ENCODE assay signal across 34 cellular contexts in genomic region chr3:178342111-178342510, GRCh38.
A peak's percentile ranks its signal among the peaks of the same experiment; 100 is the strongest.
DNase-seq lines count a peak whose midpoint lies in the region; ATAC-seq and TF ChIP-seq lines count a peak whose summit lies in the region.
"Had no signal": no experiment of that assay in that cellular context is flagged by ENCODE, and none has a peak within 500 bp of the region (broad histone marks: within the 10 kb centered on the region; RNA-seq: fewer than 3 reads in every experiment).

No MANE protein-coding gene starts in this region.

- H3K4me2 ChIP-seq in GM23338, result peak overlapping the region; percentile 3; the same call in 1 of the 2 replicates
- no peak overlapping the region for H3K4me2 ChIP-seq in mesendoderm (ENCODE audit: low read length)

- no peak overlapping the region for H3K4me3 Mint-ChIP-seq in GM23338
- H3K4me3 Mint-ChIP-seq: activated CD4-positive, alpha-beta T cell treated with anti-CD3 and anti-CD28 coated beads, Interleukin-2, amount 10 ng/mL, durations not matched to agents 24 days and 14 days; activated CD8-positive, alpha-beta memory T cell treated with anti-CD3 and anti-CD28 coated beads, Interleukin-2, amount 10 ng/mL, durations not matched to agents 7 days and 5 days; activated naive CD8-positive, alpha-beta T cell treated with anti-CD3 and anti-CD28 coated beads for 36 hours; activated T-cell treated with anti-CD3 and anti-CD28 coated beads, Interleukin-2, amount 50 U/mL, for 4 hours; CD4-positive, CD25-positive, alpha-beta regulatory T cell; endodermal cell; natural killer cell; stimulated activated naive B cell treated with anti-CD40 and anti-IgM and Interleukin-4, amounts not matched to agents 10 μg/mL and 1 μg/mL and 100 μg/mL, for 72 hours; T-helper 2 cell treated with Interferon-gamma antibody and Interleukin-4, amounts not matched to agents 5 μg/mL and 100 μg/mL, for 36 hours had no signal

- H3K18ac ChIP-seq in mesendoderm (ENCODE audit: low read length), result no peak overlapping the region

- H2BK5ac ChIP-seq in mesendoderm (ENCODE audit: low read length), result no peak overlapping the region

- H3K4ac ChIP-seq in mesendoderm (ENCODE audit: low read depth, low read length), result no peak overlapping the region

- ATAC-seq in GM23338, result no peak
- no peak for ATAC-seq in HG03565 (IDR thresholded peaks at IDR 0.05; ENCODE audit: unreplicated experiment)
- ATAC-seq: activated CD8-positive, alpha-beta memory T cell treated with anti-CD3 and anti-CD28 coated beads, Interleukin-2, amount 10 ng/mL, durations not matched to agents 7 days and 5 days; activated T-cell treated with anti-CD3 and anti-CD28 coated beads, Interleukin-2, amount 50 U/mL, for 4 hours; heart right ventricle; natural killer cell; Panc1; stimulated activated naive B cell treated with anti-CD40 and anti-IgM and Interleukin-4, amounts not matched to agents 10 μg/mL and 1 μg/mL and 100 μg/mL, for 72 hours had no signal

- H3K36me3 Mint-ChIP-seq in GM23338 (ENCODE audit: low read depth), result no peaks in the 10 kb centered on the region
- H3K36me3 Mint-ChIP-seq: activated CD8-positive, alpha-beta memory T cell treated with anti-CD3 and anti-CD28 coated beads, Interleukin-2, amount 10 ng/mL, durations not matched to agents 7 days and 5 days; activated naive CD8-positive, alpha-beta T cell treated with anti-CD3 and anti-CD28 coated beads for 36 hours; CD4-positive, CD25-positive, alpha-beta regulatory T cell; natural killer cell; stimulated activated naive B cell treated with anti-CD40 and anti-IgM and Interleukin-4, amounts not matched to agents 10 μg/mL and 1 μg/mL and 100 μg/mL, for 72 hours had no signal

- H3K56ac ChIP-seq in mesendoderm (ENCODE audit: low read length), result no peak overlapping the region

- no peaks in the 10 kb centered on the region for H3K79me1 ChIP-seq in mesendoderm (ENCODE audit: low read length)

- no peak for DNase-seq in GM23338 (ENCODE audit: low spot score)
- DNase-seq in cardiac fibroblast (ENCODE audit: low read depth in 2 of 2), result peak; percentile 22 to 24
- DNase-seq in mesendoderm, result peak; percentile 47
- no peak for DNase-seq in NCI-H1048 (lab: John Stamatoyannopoulos, UW)
- DNase-seq in NCI-H510A treated with DMSO at 0.1 percent for 48 hours (lab: John Stamatoyannopoulos, UW), result no peak
- no peak for DNase-seq in NCI-H82 treated with DMSO at 0.1 percent for 48 hours (lab: John Stamatoyannopoulos, UW; ENCODE audit: unreplicated experiment)
- DNase-seq: 8988T; activated CD4-positive, alpha-beta T cell treated with anti-CD3 and anti-CD28 coated beads, Interleukin-2, amount 10 ng/mL, durations not matched to agents 24 days and 14 days; activated CD8-positive, alpha-beta memory T cell treated with anti-CD3 and anti-CD28 coated beads, Interleukin-2, amount 10 ng/mL, durations not matched to agents 7 days and 5 days; activated gamma-delta T cell; activated naive CD8-positive, alpha-beta T cell treated with anti-CD3 and anti-CD28 coated beads for 36 hours; activated T-cell treated with anti-CD3 and anti-CD28 coated beads, Interleukin-2, amount 50 U/mL, for 4 hours; AML-193; CD4-positive, CD25-positive, alpha-beta regulatory T cell; central memory CD4-positive, alpha-beta T cell; dermis blood vessel endothelial cell; endodermal cell; heart right ventricle; kidney glomerular epithelial cell; natural killer cell; NCI-H1417 treated with DMSO at 0.1 percent for 48 hours; NCI-H2081; occipital lobe; SHP77; stimulated activated naive B cell treated with anti-CD40 and anti-IgM and Interleukin-4, amounts not matched to agents 10 μg/mL and 1 μg/mL and 100 μg/mL, for 72 hours; substantia nigra; upper lobe of left lung; WERI-Rb-1 had no signal

- H3K27me3 Mint-ChIP-seq in GM23338 (ENCODE audit: insufficient read depth, low read depth, poor library complexity), result peaks cover 3% of the 10 kb centered on the region
- H3K27me3 Mint-ChIP-seq: activated CD4-positive, alpha-beta T cell treated with anti-CD3 and anti-CD28 coated beads, Interleukin-2, amount 10 ng/mL, durations not matched to agents 24 days and 14 days; activated CD8-positive, alpha-beta memory T cell treated with anti-CD3 and anti-CD28 coated beads, Interleukin-2, amount 10 ng/mL, durations not matched to agents 7 days and 5 days; activated naive CD8-positive, alpha-beta T cell treated with anti-CD3 and anti-CD28 coated beads for 36 hours; CD4-positive, CD25-positive, alpha-beta regulatory T cell had no signal

- H4K8ac ChIP-seq in mesendoderm (ENCODE audit: low read depth, low read length), result no peak overlapping the region

- H3K4me3 ChIP-seq in ACC112 (ENCODE audit: low read depth, low read length) (peak overlapping the region; percentile 10; the same call in 1 of the 2 replicates), GM23338 (no peak overlapping the region), cardiac fibroblast (replicated peaks in 1 of 2; ENCODE audit: low read depth in 2 of 2, low read length in 2 of 2) (no peak overlapping the region), mesendoderm (ENCODE audit: low read length) (no peak overlapping the region)
- H3K4me3 ChIP-seq: esophagus muscularis mucosa, heart right ventricle, skin epidermis, upper lobe of left lung had no signal

- no peak overlapping the region for H3K23ac ChIP-seq in mesendoderm (ENCODE audit: low read length)

- H2AK5ac ChIP-seq in mesendoderm (ENCODE audit: low read length), result no peak overlapping the region

- H4K5ac ChIP-seq in mesendoderm (ENCODE audit: low read length), result no peak overlapping the region

- no CpG with 5 or more reads among the region's 2 CpGs for WGBS in mesendoderm (ENCODE audit: extremely low coverage, insufficient coverage, low lambda C conversion rate)

- H2BK120ac ChIP-seq in mesendoderm (ENCODE audit: low read depth, low read length), result no peak overlapping the region

- TF ChIP-seq CTCF in GM23338 (conservative IDR thresholded peaks at IDR 0.05; ENCODE audit: low read depth in 2 of 2) (no peak), cardiac fibroblast (IDR thresholded peaks at IDR 0.05; ENCODE audit: low read depth, low read length) (no peak)

- H2AFZ ChIP-seq in ACC112 (ENCODE audit: low read length, unreplicated experiment) (peak overlapping the region; percentile 21), GM23338 (no peak overlapping the region)

- H2BK15ac ChIP-seq in mesendoderm (replicated peaks; ENCODE audit: low read depth), result no peak overlapping the region

- H3K27me3 ChIP-seq in ACC112 (ENCODE audit: insufficient read depth, low read length) (no peaks in the 10 kb centered on the region), GM23338 (ENCODE audit: insufficient read depth) (no peaks in the 10 kb centered on the region), mesendoderm (ENCODE audit: insufficient read depth, low read length, poor library complexity) (no peaks in the 10 kb centered on the region)
- H3K27me3 ChIP-seq: esophagus muscularis mucosa, heart right ventricle, upper lobe of left lung had no signal

- H3K36me3 ChIP-seq in ACC112 (ENCODE audit: insufficient read depth, low read length), result no peaks in the 10 kb centered on the region
- H3K36me3 ChIP-seq in GM23338 (ENCODE audit: insufficient read depth), result no peaks in the 10 kb centered on the region
- H3K36me3 ChIP-seq in mesendoderm (ENCODE audit: control insufficient read depth, insufficient read depth, low read length), result no peaks in the 10 kb centered on the region
- H3K36me3 ChIP-seq: esophagus muscularis mucosa, heart right ventricle, upper lobe of left lung, WERI-Rb-1 had no signal

- H3K27ac Mint-ChIP-seq in GM23338, result peak overlapping the region; percentile 25; the same call in 1 of the 2 replicates
- H3K27ac Mint-ChIP-seq: activated CD4-positive, alpha-beta T cell treated with anti-CD3 and anti-CD28 coated beads, Interleukin-2, amount 10 ng/mL, durations not matched to agents 24 days and 14 days; activated CD8-positive, alpha-beta memory T cell treated with anti-CD3 and anti-CD28 coated beads, Interleukin-2, amount 10 ng/mL, durations not matched to agents 7 days and 5 days; activated naive CD8-positive, alpha-beta T cell treated with anti-CD3 and anti-CD28 coated beads for 36 hours; CD4-positive, CD25-positive, alpha-beta regulatory T cell; endodermal cell; natural killer cell; stimulated activated naive B cell treated with anti-CD40 and anti-IgM and Interleukin-4, amounts not matched to agents 10 μg/mL and 1 μg/mL and 100 μg/mL, for 72 hours; T-helper 2 cell treated with Interferon-gamma antibody and Interleukin-4, amounts not matched to agents 5 μg/mL and 100 μg/mL, for 36 hours had no signal

- H3K9ac ChIP-seq in mesendoderm (ENCODE audit: low read length), result no peak overlapping the region

- no peaks in the 10 kb centered on the region for H3K79me2 ChIP-seq in ACC112 (ENCODE audit: control insufficient read depth, insufficient read depth, low read length, unreplicated experiment)
- H3K79me2 ChIP-seq in GM23338 (replicated peaks; ENCODE audit: insufficient read depth), result no peaks in the 10 kb centered on the region
- no peaks in the 10 kb centered on the region for H3K79me2 ChIP-seq in mesendoderm (ENCODE audit: control insufficient read depth, insufficient read depth, low read length)

- H3K9me3 Mint-ChIP-seq in GM23338, result no peaks in the 10 kb centered on the region
- H3K9me3 Mint-ChIP-seq: activated CD4-positive, alpha-beta T cell treated with anti-CD3 and anti-CD28 coated beads, Interleukin-2, amount 10 ng/mL, durations not matched to agents 24 days and 14 days; activated naive CD8-positive, alpha-beta T cell treated with anti-CD3 and anti-CD28 coated beads for 36 hours; activated T-cell treated with anti-CD3 and anti-CD28 coated beads, Interleukin-2, amount 50 U/mL, for 4 hours; CD4-positive, CD25-positive, alpha-beta regulatory T cell; endodermal cell; natural killer cell; stimulated activated naive B cell treated with anti-CD40 and anti-IgM and Interleukin-4, amounts not matched to agents 10 μg/mL and 1 μg/mL and 100 μg/mL, for 72 hours; T-helper 2 cell treated with Interferon-gamma antibody and Interleukin-4, amounts not matched to agents 5 μg/mL and 100 μg/mL, for 36 hours had no signal

- no peaks in the 10 kb centered on the region for H4K20me1 ChIP-seq in GM23338 (replicated peaks; ENCODE audit: insufficient read depth)

- peaks cover 12% of the 10 kb centered on the region for H3K4me1 Mint-ChIP-seq in GM23338
- H3K4me1 Mint-ChIP-seq: activated CD4-positive, alpha-beta T cell treated with anti-CD3 and anti-CD28 coated beads, Interleukin-2, amount 10 ng/mL, durations not matched to agents 24 days and 14 days; activated CD8-positive, alpha-beta memory T cell treated with anti-CD3 and anti-CD28 coated beads, Interleukin-2, amount 10 ng/mL, durations not matched to agents 7 days and 5 days; activated naive CD8-positive, alpha-beta T cell treated with anti-CD3 and anti-CD28 coated beads for 36 hours; CD4-positive, CD25-positive, alpha-beta regulatory T cell; stimulated activated naive B cell treated with anti-CD40 and anti-IgM and Interleukin-4, amounts not matched to agents 10 μg/mL and 1 μg/mL and 100 μg/mL, for 72 hours had no signal

- H3K4me1 ChIP-seq in ACC112 (ENCODE audit: control insufficient read depth, insufficient read depth, low read length, unreplicated experiment) (peaks cover 12% of the 10 kb centered on the region), GM23338 (ENCODE audit: insufficient read depth) (peaks cover 4% of the 10 kb centered on the region; the same call in 1 of the 2 replicates), mesendoderm (ENCODE audit: control insufficient read depth, low read depth, low read length) (no peaks in the 10 kb centered on the region)

- H3F3A ChIP-seq in GM23338 (replicated peaks; ENCODE audit: low read depth), result no peaks in the 10 kb centered on the region

- H3K27ac ChIP-seq in ACC112 (ENCODE audit: low read depth, low read length) (no peak overlapping the region), GM23338 (ENCODE audit: low read depth) (no peak overlapping the region), mesendoderm (ENCODE audit: low read depth, low read length) (no peak overlapping the region)
- H3K27ac ChIP-seq: esophagus muscularis mucosa, heart right ventricle, skin epidermis, upper lobe of left lung, WERI-Rb-1 had no signal

- no peaks in the 10 kb centered on the region for H3K9me2 ChIP-seq in GM23338 (ENCODE audit: insufficient read depth)

Comparison
In these comparisons a context has a peak if more than half of its experiments do, and no peak if none do; other contexts are left out.
1. DNase-seq: peak in cardiac fibroblast (2 of 2) and mesendoderm (single experiment); none in GM23338 (single experiment), NCI-H1048 (single experiment), NCI-H510A treated with DMSO at 0.1 percent for 48 hours (single experiment) and NCI-H82 treated with DMSO at 0.1 percent for 48 hours (single experiment).